Comparison of ENCODE assay signal across 8 cellular contexts in the genomic region with DNA sequence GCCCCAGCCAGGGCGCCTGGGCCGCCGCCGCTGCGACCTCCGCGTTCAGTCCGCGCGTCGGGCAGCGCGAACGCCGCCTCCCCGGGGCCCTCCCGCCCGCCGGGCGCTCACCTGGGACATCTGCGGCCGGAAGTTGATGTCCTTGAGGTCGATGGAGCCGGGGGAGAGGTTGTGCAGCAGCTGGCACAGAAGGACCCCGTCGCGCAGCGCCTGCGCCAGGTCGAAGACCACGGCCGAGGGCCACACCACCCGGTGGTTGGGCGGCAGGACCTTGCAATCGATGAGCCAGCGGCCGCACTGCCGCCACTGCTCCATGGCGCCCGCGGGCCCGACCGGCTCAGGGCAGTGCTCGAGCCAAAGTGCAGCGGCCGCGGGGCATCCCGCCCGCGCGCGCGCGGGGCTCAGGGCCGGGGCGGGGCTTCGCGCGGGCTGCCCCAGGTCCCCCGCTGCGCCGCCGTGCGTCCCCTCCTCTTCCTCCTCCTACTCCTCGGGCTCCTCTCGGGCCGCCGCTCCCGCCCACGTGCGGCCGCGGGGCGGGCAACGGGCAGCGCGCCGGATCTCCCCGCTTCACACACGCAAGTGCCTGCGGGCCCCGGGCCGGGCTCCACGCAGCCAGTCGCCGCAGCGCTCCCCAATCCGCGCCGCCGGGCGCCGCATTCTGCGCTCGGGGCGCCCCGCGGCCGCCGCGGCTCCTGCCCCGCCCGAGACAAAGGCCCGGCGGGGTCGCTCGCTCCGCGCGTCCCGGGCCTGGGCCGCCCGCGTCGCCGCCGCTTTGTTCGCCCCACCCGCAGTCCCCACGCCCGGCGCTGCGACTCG. TPM values are rescaled to one million over a fixed set of nuclear protein-coding genes. Genes with fewer than 3 reads are reported as not detected.
DNase-seq lines count a peak whose midpoint lies in the region; ATAC-seq and TF ChIP-seq lines count a peak whose summit lies in the region.

VAV2 (minus strand) TSS at position 361 of the 816 bp plus-strand sequence; CDS start at position 315, 46 bp downstream.

- ATAC-seq in GM18520 (IDR thresholded peaks at IDR 0.05; ENCODE audit: unreplicated experiment): peak; percentile 56
- ATAC-seq in HG02973 (IDR thresholded peaks at IDR 0.05; ENCODE audit: unreplicated experiment): peak; percentile 42
- peak; percentile 59 for ATAC-seq in activated CD8-positive, alpha-beta memory T cell treated with anti-CD3 and anti-CD28 coated beads, Interleukin-2, amount 10 ng/mL, durations not matched to agents 7 days and 5 days

- TF ChIP-seq POLR2A in testis (IDR thresholded peaks at IDR 0.05): no peak

- no peaks in the 10 kb centered on the region for H3K9me3 ChIP-seq in muscle layer of colon (ENCODE audit: low read length)
- H3K9me3 ChIP-seq in testis: no peaks in the 10 kb centered on the region

- no peak within 1 kb of the TSS for H3K27ac Mint-ChIP-seq in activated CD8-positive, alpha-beta memory T cell treated with anti-CD3 and anti-CD28 coated beads, Interleukin-2, amount 10 ng/mL, durations not matched to agents 7 days and 5 days

- peak within 1 kb of the TSS; percentile 45 for H3K4me3 Mint-ChIP-seq in activated CD8-positive, alpha-beta memory T cell treated with anti-CD3 and anti-CD28 coated beads, Interleukin-2, amount 10 ng/mL, durations not matched to agents 7 days and 5 days

- no peaks in the 10 kb centered on the region for H3K36me3 ChIP-seq in ACC112 (ENCODE audit: insufficient read depth, low read length)
- no peaks in the 10 kb centered on the region for H3K36me3 ChIP-seq in muscle layer of colon (ENCODE audit: insufficient read depth, low read length)
- H3K36me3 ChIP-seq in testis (ENCODE audit: low read depth, missing control alignments): no peaks in the 10 kb centered on the region

- peaks cover 15% of the 10 kb centered on the region for H3K27me3 Mint-ChIP-seq in activated CD8-positive, alpha-beta memory T cell treated with anti-CD3 and anti-CD28 coated beads, Interleukin-2, amount 10 ng/mL, durations not matched to agents 7 days and 5 days

- TF ChIP-seq CTCF in epithelial cell of proximal tubule (conservative IDR thresholded peaks at IDR 0.05; ENCODE audit: low read depth, low read length): no peak
- no peak for TF ChIP-seq CTCF in testis (IDR thresholded peaks at IDR 0.05)

- H3K27me3 ChIP-seq in ACC112 (ENCODE audit: insufficient read depth, low read length) (no peaks in the 10 kb centered on the region), muscle layer of colon (ENCODE audit: control insufficient read depth in 1 of 2, insufficient read depth in 2 of 2, low read length in 2 of 2) (no peaks in the 10 kb centered on the region), testis (no peaks in the 10 kb centered on the region)

- peaks cover 2% of the 10 kb centered on the region for H3K4me1 Mint-ChIP-seq in activated CD8-positive, alpha-beta memory T cell treated with anti-CD3 and anti-CD28 coated beads, Interleukin-2, amount 10 ng/mL, durations not matched to agents 7 days and 5 days

- peak; percentile 29 for DNase-seq in NCI-H345 treated with DMSO at 0.1 percent for 48 hours (lab: John Stamatoyannopoulos, UW; ENCODE audit: unreplicated experiment)
- DNase-seq in activated CD8-positive, alpha-beta memory T cell treated with anti-CD3 and anti-CD28 coated beads, Interleukin-2, amount 10 ng/mL, durations not matched to agents 7 days and 5 days: peak; percentile 57
- no peak for DNase-seq in epithelial cell of proximal tubule (ENCODE audit: low read depth)
- peak; percentile 50 for DNase-seq in testis

- H3K4me1 ChIP-seq in ACC112 (ENCODE audit: control insufficient read depth, insufficient read depth, low read length, unreplicated experiment): peaks cover 8% of the 10 kb centered on the region
- peaks cover 24% of the 10 kb centered on the region for H3K4me1 ChIP-seq in muscle layer of colon (ENCODE audit: insufficient read depth, low read length)
- peaks cover 9% of the 10 kb centered on the region for H3K4me1 ChIP-seq in testis

- H3K36me3 Mint-ChIP-seq in activated CD8-positive, alpha-beta memory T cell treated with anti-CD3 and anti-CD28 coated beads, Interleukin-2, amount 10 ng/mL, durations not matched to agents 7 days and 5 days: no peaks in the 10 kb centered on the region

- peak within 1 kb of the TSS; percentile 86 for H3K9ac ChIP-seq in muscle layer of colon (ENCODE audit: low read length)

- H2AFZ ChIP-seq in ACC112 (ENCODE audit: low read length, unreplicated experiment): peak within 1 kb of the TSS; percentile 87

- H3K4me3 ChIP-seq in ACC112 (ENCODE audit: low read depth, low read length) (peak within 1 kb of the TSS; percentile 99), epithelial cell of proximal tubule (ENCODE audit: low read depth, low read length) (peak within 1 kb of the TSS; percentile 88), muscle layer of colon (ENCODE audit: low read depth in 1 of 2, low read length in 2 of 2) (peak within 1 kb of the TSS; percentile 83 to 95), testis (peak within 1 kb of the TSS; percentile 60 to 76)

- intact Hi-C loops in testis (cut with DNase I; ENCODE audit: low total_unique reads): loop anchor here (2.0 kb wide), 1 partner anchor 201 kb away; no protein-coding TSS in a partner anchor

- WGBS in testis, 2 donors: 0% methylated on average over 3 to 102 of the region's 124 CpGs

- peak within 1 kb of the TSS; percentile 86 for H3K27ac ChIP-seq in ACC112 (ENCODE audit: low read depth, low read length)
- H3K27ac ChIP-seq in muscle layer of colon (ENCODE audit: low read depth, low read length): peak within 1 kb of the TSS; percentile 97
- peak within 1 kb of the TSS; percentile 46 to 86 for H3K27ac ChIP-seq in testis

- CTCF ChIA-PET in activated CD8-positive, alpha-beta memory T cell treated with anti-CD3 and anti-CD28 coated beads, Interleukin-2, amount 10 ng/mL, durations not matched to agents 7 days and 5 days (lab: Charles Lee): interaction anchor here (1.1 to 4.3 kb wide), 3 partner anchors 107 to 211 kb away, joined by 3 to 109 read pairs (median 62); no protein-coding TSS in a partner anchor

- no peaks in the 10 kb centered on the region for H3K9me3 Mint-ChIP-seq in activated CD8-positive, alpha-beta memory T cell treated with anti-CD3 and anti-CD28 coated beads, Interleukin-2, amount 10 ng/mL, durations not matched to agents 7 days and 5 days (ENCODE audit: low read depth)

- peaks cover 37% of the 10 kb centered on the region for H3K79me2 ChIP-seq in ACC112 (ENCODE audit: control insufficient read depth, insufficient read depth, low read length, unreplicated experiment)

RNA-seq across cellular contexts. Expression of gene VAV2, which starts in this region (rescaled TPM):
- total RNA-seq in activated CD8-positive, alpha-beta memory T cell treated with anti-CD3 and anti-CD28 coated beads, Interleukin-2, amount 10 ng/mL, durations not matched to agents 7 days and 5 days: 1 to 10 TPM; 5.1 to 5.5 TPM
- total RNA-seq in epithelial cell of proximal tubule (18.5 and 18.7 TPM in 2 replicates), testis (10 to 100 TPM; 12.2 to 14.1 TPM)
- polyA plus RNA-seq in testis (ENCODE audit: insufficient read depth, low read depth, low replicate concordance): 11.0 TPM
